In genomic region chr1:174858301-174858700, GRCh38 we compare ENCODE assay signal across 27 cellular contexts.
"Had no signal": no experiment of that assay in that cellular context is flagged by ENCODE, and none has a peak within 500 bp of the region (broad histone marks: within the 10 kb centered on the region; RNA-seq: fewer than 3 reads in every experiment).

No MANE protein-coding gene starts in this region.

- H2AFZ ChIP-seq: neural progenitor cell had no signal

- H3K9me3 Mint-ChIP-seq: natural killer cell, nephron progenitor cell, neural progenitor cell had no signal

- H3K4me1 Mint-ChIP-seq: mesothelial cell of epicardium; nephron progenitor cell; neural progenitor cell; stimulated activated naive B cell treated with anti-CD40 and anti-IgM and Interleukin-4, amounts not matched to agents 10 μg/mL and 1 μg/mL and 100 μg/mL, for 72 hours had no signal

- H3K36me3 Mint-ChIP-seq: mesothelial cell of epicardium, natural killer cell, neural progenitor cell had no signal

- H3K36me3 ChIP-seq: left ventricle myocardium inferior, neural progenitor cell, neutrophil, ovary, right atrium auricular region, stomach, thyroid gland, transverse colon, upper lobe of left lung, vagina had no signal

- H3K9me3 ChIP-seq: left ventricle myocardium inferior, neutrophil, ovary, right atrium auricular region, stomach, testis, thyroid gland, transverse colon, upper lobe of left lung, vagina had no signal

- H3K27me3 ChIP-seq: neural progenitor cell, neutrophil, ovary, right atrium auricular region, stomach, testis, thyroid gland, transverse colon, upper lobe of left lung, vagina had no signal

- DNase-seq: islet precursor cell; left ventricle myocardium inferior; mesendoderm; naive B cell; natural killer cell; nephron progenitor cell; occipital lobe; ovary; stimulated activated CD4-positive, alpha-beta T cell treated with anti-CD3 and anti-CD28 coated beads, Interleukin-12 subunit alpha, Interleukin-12 subunit beta, amount 100 ng/mL, for 4 hours; stimulated activated CD4-positive, alpha-beta T cell treated with anti-CD3 and anti-CD28 coated beads, Interleukin-15, amount 100 ng/mL, for 24 hours; stimulated activated CD4-positive, alpha-beta T cell treated with anti-CD3 and anti-CD28 coated beads, Interleukin-2, amount 100 ng/mL, for 24 hours; stimulated activated CD4-positive, alpha-beta T cell treated with anti-CD3 and anti-CD28 coated beads, Interleukin-4, amount 100 ng/mL, for 1 hour; stimulated activated naive B cell treated with anti-CD40 and anti-IgM and Interleukin-4, amounts not matched to agents 10 μg/mL and 1 μg/mL and 100 μg/mL, for 72 hours; stimulated activated naive CD8-positive, alpha-beta T cell treated with anti-CD3 and anti-CD28 coated beads, Interleukin-15, Interleukin-2, amounts not matched to agents 100 U/mL and 50 U/mL, for 24 hours; stomach; testis; thyroid gland; transverse colon; upper lobe of left lung had no signal

- H3K4me3 ChIP-seq: left ventricle myocardium inferior, lung, neural progenitor cell, ovary, right atrium auricular region, skin epidermis, stomach, testis, thyroid gland, transverse colon, upper lobe of left lung, vagina had no signal

- H3K27ac Mint-ChIP-seq: mesothelial cell of epicardium; natural killer cell; nephron progenitor cell; neural progenitor cell; progenitor cell of endocrine pancreas; stimulated activated naive B cell treated with anti-CD40 and anti-IgM and Interleukin-4, amounts not matched to agents 10 μg/mL and 1 μg/mL and 100 μg/mL, for 72 hours had no signal

- H3K4me1 ChIP-seq: left ventricle myocardium inferior, neural progenitor cell, right atrium auricular region, stomach, testis, transverse colon, vagina had no signal

- H3K9ac ChIP-seq: neural progenitor cell had no signal

- H3K4me3 Mint-ChIP-seq: mesothelial cell of epicardium; naive B cell; natural killer cell; nephron progenitor cell; neural progenitor cell; stimulated activated naive B cell treated with anti-CD40 and anti-IgM and Interleukin-4, amounts not matched to agents 10 μg/mL and 1 μg/mL and 100 μg/mL, for 72 hours had no signal

- H3K27me3 Mint-ChIP-seq: naive B cell; progenitor cell of endocrine pancreas; stimulated activated naive B cell treated with anti-CD40 and anti-IgM and Interleukin-4, amounts not matched to agents 10 μg/mL and 1 μg/mL and 100 μg/mL, for 72 hours had no signal

- H3K27ac ChIP-seq: left ventricle myocardium inferior, neural progenitor cell, neutrophil, ovary, right atrium auricular region, skin epidermis, stomach, testis, thyroid gland, transverse colon, upper lobe of left lung, vagina had no signal

- H3K4me2 ChIP-seq: neural progenitor cell had no signal
